In genomic region chr4:183504930-183505555, GRCh38 we compare ENCODE assay signal across 8 cellular contexts. TPM values are rescaled to one million over a fixed set of nuclear protein-coding genes. Genes with fewer than 3 reads are reported as not detected.
DNase-seq lines count a peak whose midpoint lies in the region; ATAC-seq, FAIRE-seq and TF ChIP-seq lines count a peak whose summit lies in the region.

Gene ING2, plus strand, starts transcription at chr4:183505058. Its CDS starts 138 bp downstream, at chr4:183505196.

- H3K27me3 Mint-ChIP-seq in chondrocyte (ENCODE audit: low read depth) = no peaks in the 10 kb centered on the region
- no peaks in the 10 kb centered on the region for H3K27me3 Mint-ChIP-seq in stimulated activated naive CD8-positive, alpha-beta T cell treated with anti-CD3 and anti-CD28 coated beads, Interleukin-15, Interleukin-2, amounts not matched to agents 100 ng/mL and 50 ng/mL, for 24 hours

- peak within 1 kb of the TSS; percentile 89 for H3K4me2 ChIP-seq in HepG2 (ENCODE audit: low read depth, low read length)

- TF ChIP-seq CTCF in chondrocyte (IDR thresholded peaks at IDR 0.05) = no peak
- no peak for TF ChIP-seq CTCF in HepG2 (CRISPR knock-in tag; IDR thresholded peaks at IDR 0.05)

- in situ Hi-C loops in HepG2 (cut with HindIII; ENCODE audit: extremely low pct_ligation_motif_present, low pct_unique_long_range_greater_than_20kb) = no loop called here

- H4K20me1 ChIP-seq in HepG2 (ENCODE audit: insufficient read depth, low read length) = peaks cover 13% of the 10 kb centered on the region

- peak within 1 kb of the TSS; percentile 85 for H3K9ac ChIP-seq in HepG2 (ENCODE audit: insufficient read depth, low read depth, low read length)

- peak in 2 of 3 experiments; percentile 11 to 42 for DNase-seq in activated CD8-positive, alpha-beta memory T cell treated with anti-CD3 and anti-CD28 coated beads for 48 hours (ENCODE audit: low read depth in 2 of 3, low spot score in 2 of 3)
- no peak for DNase-seq in activated CD8-positive, alpha-beta memory T cell treated with anti-CD3 and anti-CD28 coated beads, Interleukin-2, amount 50 U/mL, for 4 hours
- DNase-seq in HuH-7.5 (ENCODE audit: low spot score) (peak; percentile 18), SJCRH30 (peak in 1 of 2 experiments; percentile 76), chondrocyte (ENCODE audit: low spot score) (peak; percentile 93), HepG2 (ENCODE audit: low spot score) (peak; percentile 18)

- no peaks in the 10 kb centered on the region for H3K27me3 ChIP-seq in SJCRH30
- H3K27me3 ChIP-seq in HepG2 (ENCODE audit: control insufficient read depth in 1 of 2, insufficient read depth in 2 of 2, low read length in 2 of 2) = no peaks in the 10 kb centered on the region; a peak in 1 of 5 replicates

- FAIRE-seq in HepG2 (lab: Jason Lieb, UNC) = no peak

- 0 out of 4 replicates have a peak, but pooled peaks have one; percentile 39 to 42 for TF ChIP-seq POLR2A in HepG2 (IDR thresholded peaks at IDR 0.05; ENCODE audit: insufficient read depth in 1 of 2, low read depth in 2 of 2, low read length in 2 of 2)

- no peaks in the 10 kb centered on the region for H3K9me3 ChIP-seq in SJCRH30 (replicated peaks)
- H3K9me3 ChIP-seq in HepG2 (ENCODE audit: low read length) = no peaks in the 10 kb centered on the region

- TF ChIP-seq EP300 in HepG2 (IDR thresholded peaks at IDR 0.05; ENCODE audit: low read depth in 2 of 2, low read length in 2 of 2) (no peak), HepG2 (CRISPR knock-in tag; IDR thresholded peaks at IDR 0.05; ENCODE audit: borderline replicate concordance) (no peak)

- CTCF ChIA-PET in HepG2 (lab: Yijun Ruan, JAX; ENCODE audit: low intra/inter-chr PET ratio, low total read pairs) = no interaction called here

- H3K27ac Mint-ChIP-seq in chondrocyte (ENCODE audit: unreplicated experiment) = peak within 1 kb of the TSS; percentile 98
- peak within 1 kb of the TSS; percentile 98 for H3K27ac Mint-ChIP-seq in stimulated activated naive CD8-positive, alpha-beta T cell treated with anti-CD3 and anti-CD28 coated beads, Interleukin-15, Interleukin-2, amounts not matched to agents 100 ng/mL and 50 ng/mL, for 24 hours

- ATAC-seq in GM21717 (IDR thresholded peaks at IDR 0.05; ENCODE audit: unreplicated experiment) = peak; percentile 56
- peak; percentile 65 for ATAC-seq in HepG2

- intact Hi-C loops in HepG2 (cut with micrococcal nuclease; ENCODE audit: unreplicated experiment) = loop anchor here (2.0 kb wide), 3 partner anchors 60 to 216 kb away; partner anchors contain the start of gene CDKN2AIP

- BruUV-seq in HepG2 (replicated peaks; lab: Mats Ljungman, UMichigan) = no TSS peak

- POLR2A ChIA-PET in HepG2 (lab: Yijun Ruan, JAX) = interaction anchor here (1.3 to 1.8 kb wide), 4 partner anchors 58 to 115 kb away, joined by 3 to 9 read pairs (median 6); partner anchors contain the start of gene CDKN2AIP

- no peaks in the 10 kb centered on the region for H3K36me3 Mint-ChIP-seq in chondrocyte (ENCODE audit: low read depth)
- H3K36me3 Mint-ChIP-seq in stimulated activated naive CD8-positive, alpha-beta T cell treated with anti-CD3 and anti-CD28 coated beads, Interleukin-15, Interleukin-2, amounts not matched to agents 100 ng/mL and 50 ng/mL, for 24 hours (ENCODE audit: low read depth) = peaks cover 5% of the 10 kb centered on the region

- H3K36me3 ChIP-seq in SJCRH30 (no peaks in the 10 kb centered on the region), HepG2 (replicated peaks in 1 of 2; ENCODE audit: control insufficient read depth in 1 of 2, insufficient read depth in 2 of 2, low read length in 2 of 2) (no peaks in the 10 kb centered on the region)

- WGBS in HepG2 (ENCODE audit: low lambda C conversion rate) = 3% methylated on average over 13 of the region's 65 CpGs

- peak within 1 kb of the TSS; percentile 89 for H3K4me3 Mint-ChIP-seq in chondrocyte (ENCODE audit: unreplicated experiment)
- peak within 1 kb of the TSS; percentile 93 for H3K4me3 Mint-ChIP-seq in stimulated activated naive CD8-positive, alpha-beta T cell treated with anti-CD3 and anti-CD28 coated beads, Interleukin-15, Interleukin-2, amounts not matched to agents 100 ng/mL and 50 ng/mL, for 24 hours

- peaks cover 32% of the 10 kb centered on the region for H3K4me1 Mint-ChIP-seq in chondrocyte (ENCODE audit: low read depth)
- peaks cover 40% of the 10 kb centered on the region for H3K4me1 Mint-ChIP-seq in stimulated activated naive CD8-positive, alpha-beta T cell treated with anti-CD3 and anti-CD28 coated beads, Interleukin-15, Interleukin-2, amounts not matched to agents 100 ng/mL and 50 ng/mL, for 24 hours (ENCODE audit: low read depth)

- H3K9me3 Mint-ChIP-seq in chondrocyte (ENCODE audit: low read depth) = no peaks in the 10 kb centered on the region
- no peaks in the 10 kb centered on the region for H3K9me3 Mint-ChIP-seq in stimulated activated naive CD8-positive, alpha-beta T cell treated with anti-CD3 and anti-CD28 coated beads, Interleukin-15, Interleukin-2, amounts not matched to agents 100 ng/mL and 50 ng/mL, for 24 hours

- peak within 1 kb of the TSS; percentile 91 for H3K27ac ChIP-seq in SJCRH30
- peak within 1 kb of the TSS; percentile 91 for H3K27ac ChIP-seq in HepG2 (ENCODE audit: extremely low read length, insufficient read depth, low read length)

- H3K4me1 ChIP-seq in SJCRH30 = no peaks in the 10 kb centered on the region
- H3K4me1 ChIP-seq in HepG2 (ENCODE audit: insufficient read depth, low read length) = peaks cover 42% of the 10 kb centered on the region

- H3K4me3 ChIP-seq in SJCRH30 = peak within 1 kb of the TSS; percentile 100
- peak within 1 kb of the TSS; percentile 84 to 99 (median 97) for H3K4me3 ChIP-seq in HepG2 (replicated peaks in 1 of 3; ENCODE audit: insufficient read depth in 1 of 3, low read depth in 2 of 3, low read length in 3 of 3)

- H3K79me2 ChIP-seq in HepG2 (ENCODE audit: insufficient read depth, low read length) = peaks cover 43% of the 10 kb centered on the region

- TF ChIP-seq RAD21 in HepG2 (CRISPR knock-in tag; IDR thresholded peaks at IDR 0.05) = peak; percentile 5; the same call in 1 of the 2 replicates

- no peak within 1 kb of the TSS for H2AFZ ChIP-seq in HepG2 (ENCODE audit: low read length)

TF ChIP-seq in HepG2, 621 proteins besides CTCF, POLR2A, EP300 and RAD21 (continues in another document):
- peak; percentile 29; the same call in 1 of the 2 replicates for TF ChIP-seq ZNF780A (CRISPR knock-in tag; IDR thresholded peaks at IDR 0.05)
- TF ChIP-seq PHF20 (CRISPR knock-in tag; IDR thresholded peaks at IDR 0.05) = no peak; the same call in 1 of the 2 replicates
- peak; percentile 12 for TF ChIP-seq MAZ (IDR thresholded peaks at IDR 0.05; ENCODE audit: borderline replicate concordance, low read depth, low read length)
- no peak; the same call in 1 of the 2 replicates for TF ChIP-seq MAZ (CRISPR knock-in tag; IDR thresholded peaks at IDR 0.05; ENCODE audit: low read depth)
- TF ChIP-seq ARID5B (CRISPR knock-in tag; IDR thresholded peaks at IDR 0.05) = no peak

RNA-seq across cellular contexts. Expression of gene ING2, which starts in this region (rescaled TPM):
- 11.6 and 11.8 TPM in 2 replicates for total RNA-seq in SJCRH30 (2014; rRNA removed; shearing (Covaris generic))
- total RNA-seq in chondrocyte = 10.3 to 14.2 TPM (median 11.0 TPM) in 3 replicates
- total RNA-seq in HepG2 (2016; rRNA removed; fragmentation: Illumina TruSeq; extraction: Trizol) = 12.4 and 16.9 TPM in 2 replicates
- total RNA-seq in HepG2 (2016; cell fraction: cytosol; rRNA removed; fragmentation: Illumina TruSeq; extraction: Trizol; ENCODE audit: low read depth) = 13.0 and 13.6 TPM in 2 replicates
- total RNA-seq in HepG2 (2016; cell fraction: insoluble cytoplasmic fraction; rRNA removed; fragmentation: Illumina TruSeq; extraction: Trizol) = 12.0 and 13.9 TPM in 2 replicates
- total RNA-seq in HepG2 (2016; cell fraction: membrane; rRNA removed; fragmentation: Illumina TruSeq; extraction: Trizol) = 21.5 and 22.6 TPM in 2 replicates
- 6.1 and 6.7 TPM in 2 replicates for total RNA-seq in HepG2 (2016; cell fraction: nucleus; rRNA removed; fragmentation: Illumina TruSeq; extraction: Trizol)
- 3.9 and 6.6 TPM in 2 replicates for polyA plus RNA-seq in HepG2 (2011; rRNA removed)
- polyA plus RNA-seq in HepG2 (2011; cell fraction: cytosol; rRNA removed) = 3.5 and 4.9 TPM in 2 replicates
- 1.4 and 2.4 TPM in 2 replicates for polyA plus RNA-seq in HepG2 (2011; cell fraction: nucleus; rRNA removed)
- polyA plus RNA-seq in HepG2 (2012) = 6.6 and 8.2 TPM in 2 replicates
- 19.9 and 22.4 TPM in 2 replicates for polyA plus RNA-seq in HepG2 (2016; cell fraction: cytosol; fragmentation: Illumina TruSeq; extraction: Trizol; ENCODE audit: low read depth)
- polyA plus RNA-seq in HepG2 (2016; cell fraction: insoluble cytoplasmic fraction; fragmentation: Illumina TruSeq; extraction: Trizol; ENCODE audit: low read depth) = 24.0 and 24.6 TPM in 2 replicates
- 24.5 and 27.0 TPM in 2 replicates for polyA plus RNA-seq in HepG2 (2016; cell fraction: membrane; fragmentation: Illumina TruSeq; extraction: Trizol; ENCODE audit: low read depth)
- 11.3 and 12.8 TPM in 2 replicates for polyA plus RNA-seq in HepG2 (2016; cell fraction: nucleus; fragmentation: Illumina TruSeq; extraction: Trizol; ENCODE audit: insufficient read depth, low read depth)
- polyA minus RNA-seq in HepG2 (2011; rRNA and poly(A)+ RNA removed; ENCODE audit: low replicate concordance) = 0.89 and 0.90 TPM in 2 replicates
- 3.3 and 3.6 TPM in 2 replicates for polyA minus RNA-seq in HepG2 (2011; cell fraction: cytosol; rRNA and poly(A)+ RNA removed)
- polyA minus RNA-seq in HepG2 (2011; cell fraction: nucleus; rRNA and poly(A)+ RNA removed) = 2.9 and 4.6 TPM in 2 replicates
